18 cellular contexts compared by ENCODE assay signal in the genomic region with DNA sequence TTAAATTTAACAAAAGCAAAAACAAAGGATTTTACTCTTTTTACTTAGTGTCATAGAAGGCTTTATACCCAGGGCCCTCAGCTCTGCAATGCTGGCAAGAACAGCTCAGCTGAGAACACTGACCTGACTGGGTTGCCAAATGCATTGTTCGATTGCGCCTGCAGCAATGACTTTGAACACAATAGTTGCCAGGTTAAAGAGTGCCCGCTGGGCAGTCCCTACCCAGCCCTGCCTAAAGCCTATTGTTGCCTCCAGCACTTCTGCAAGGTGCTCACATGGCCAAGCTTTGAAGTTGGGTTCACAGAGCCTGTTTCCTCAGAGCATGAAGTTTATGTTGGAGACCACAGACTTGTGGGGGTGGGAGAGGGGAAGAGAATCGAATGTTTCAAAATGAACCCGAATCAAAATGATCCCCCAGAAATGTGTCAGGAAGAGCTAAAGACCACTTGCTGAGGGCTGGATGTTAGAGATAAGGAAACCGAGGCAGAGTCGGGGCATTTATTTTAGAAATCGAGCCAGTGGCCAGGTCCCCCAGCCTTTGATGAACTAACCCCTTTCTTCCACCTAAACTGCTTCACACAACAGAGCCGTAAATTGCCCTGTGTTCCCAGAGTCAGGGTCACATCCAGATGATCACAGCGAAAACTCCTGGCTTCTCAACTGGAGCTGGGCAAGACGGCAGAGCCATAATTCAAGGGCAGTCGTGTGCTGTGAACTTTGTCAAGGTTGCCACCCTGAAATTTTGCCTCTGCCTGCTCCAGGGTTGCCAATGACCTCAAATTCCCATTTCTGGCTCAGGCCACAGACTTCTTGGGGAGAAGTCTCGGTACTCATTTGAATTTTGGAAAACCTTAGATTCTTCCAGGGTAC. TPM values are rescaled to one million over a fixed set of nuclear protein-coding genes. Genes with fewer than 3 reads are reported as not detected.
DNase-seq lines count a peak whose midpoint lies in the region; ATAC-seq and TF ChIP-seq lines count a peak whose summit lies in the region.
"Had no signal": no experiment of that assay in that cellular context is flagged by ENCODE, and none has a peak within 500 bp of the region (broad histone marks: within the 10 kb centered on the region; RNA-seq: fewer than 3 reads in every experiment).

No MANE protein-coding gene starts in this region.

- H3K4me3 ChIP-seq in stomach, result no peak overlapping the region
- H3K4me3 ChIP-seq: SK-N-MC had no signal

- peak; percentile 73 for ATAC-seq in left lobe of liver
- ATAC-seq: CD8-positive, alpha-beta T cell had no signal

- WGBS in stomach, 5 donors, result 59 to 68% (median 63%) methylated on average over 13 of the region's 13 CpGs

- no peak for TF ChIP-seq EP300 in stomach (IDR thresholded peaks at IDR 0.05)

- no peak overlapping the region for H3K27ac ChIP-seq in stomach
- H3K27ac ChIP-seq: SK-N-MC had no signal

- peaks cover 0 to 6% (median 0%) of the 10 kb centered on the region in 4 donors for H3K4me1 ChIP-seq in stomach
- H3K4me1 ChIP-seq: BE2C had no signal

- no peaks in the 10 kb centered on the region for H3K9me3 ChIP-seq in stomach
- H3K9me3 ChIP-seq: BE2C had no signal

- intact Hi-C loops in stomach (cut with DNase I; ENCODE audit: low total_unique reads), result no loop called here

- TF ChIP-seq POLR2A in stomach (IDR thresholded peaks at IDR 0.05), result no peak

- H3K36me3 ChIP-seq in stomach, result no peaks in the 10 kb centered on the region
- H3K36me3 ChIP-seq: BE2C had no signal

- TF ChIP-seq CTCF in stomach (IDR thresholded peaks at IDR 0.05), result no peak

- no peaks in the 10 kb centered on the region for H3K27me3 ChIP-seq in stomach
- H3K27me3 ChIP-seq: BE2C had no signal

- DNase-seq in NCI-H748 (lab: John Stamatoyannopoulos, UW; ENCODE audit: unreplicated experiment) (peak; percentile 32), NCI-H748 treated with DMSO at 0.1 percent for 48 hours (lab: John Stamatoyannopoulos, UW) (no peak), NCI-H69 (lab: John Stamatoyannopoulos, UW) (peak; percentile 90), left lobe of liver (ENCODE audit: low spot score) (peak; percentile 74), stomach (peak; percentile 73), superior temporal gyrus (ENCODE audit: extremely low spot score) (no peak), SK-N-DZ (ENCODE audit: low spot score) (no peak)
- DNase-seq in effector CD4-positive, alpha-beta T cell, result no peak
- DNase-seq: ACHN; BE2C; CD8-positive, alpha-beta T cell; DMS 273 treated with DMSO at 0.1 percent for 48 hours; EL; H9; Karpas-422; NCI-H1436; NCI-H524 treated with DMSO at 0.1 percent for 48 hours had no signal

RNA-seq across cellular contexts. Expression of a gene that starts 55.0 kb away (rescaled TPM):
- 18.9 TPM for total RNA-seq in left lobe of liver
- total RNA-seq in stomach, result 10 to 100 TPM in 4 of 5 donors, 1 to 10 TPM in 1; 7.5 to 62.0 (median 26.1) TPM
- 10 to 100 TPM in 2 of 3 donors, 1 to 10 TPM in 1; 9.4 to 32.7 (median 13.3) TPM for polyA plus RNA-seq in stomach
- not detected in 2 replicates for polyA plus RNA-seq in SK-N-DZ (2014; cell fraction: cytosol; rRNA removed)
- polyA plus RNA-seq in SK-N-DZ (2014; cell fraction: nucleus; rRNA removed), result not detected in 2 replicates
- total RNA-seq: CD8-positive, alpha-beta T cell; H9 had no signal

Comparison
In these comparisons a context has a peak if more than half of its experiments do, and no peak if none do; other contexts are left out.
1. DNase-seq: peak in NCI-H748 (single experiment), NCI-H69 (single experiment), left lobe of liver (single experiment) and stomach (single experiment); none in NCI-H748 treated with DMSO at 0.1 percent for 48 hours (single experiment), superior temporal gyrus (single experiment), SK-N-DZ (single experiment) and effector CD4-positive, alpha-beta T cell (single experiment).